Comparison of ENCODE assay signal across 7 cellular contexts in genomic region chr22:23522642-23523251, GRCh38.
DNase-seq lines count a peak whose midpoint lies in the region; ATAC-seq lines count a peak whose summit lies in the region.

No MANE protein-coding gene starts in this region.

- H3K27me3 ChIP-seq in HUES48 (ENCODE audit: control insufficient read depth, insufficient read depth, low read length) (peaks cover 60% of the 10 kb centered on the region), iPS-18a (ENCODE audit: control insufficient read depth, insufficient read depth, low read length) (peaks cover 46% of the 10 kb centered on the region), stomach smooth muscle (ENCODE audit: control insufficient read depth in 1 of 2, insufficient read depth in 2 of 2, low read length in 2 of 2) (no peaks in the 10 kb centered on the region)

- no peaks in the 10 kb centered on the region for H3K9me3 ChIP-seq in HUES48 (ENCODE audit: control insufficient read depth, insufficient read depth, low read length)
- H3K9me3 ChIP-seq in iPS-18a (ENCODE audit: control insufficient read depth, low read depth, low read length), result no peaks in the 10 kb centered on the region
- no peaks in the 10 kb centered on the region for H3K9me3 ChIP-seq in stomach smooth muscle (ENCODE audit: control insufficient read depth in 2 of 2, low read length in 2 of 2)

- H3K36me3 ChIP-seq in HUES48 (ENCODE audit: control insufficient read depth, insufficient read depth, low read length), result no peaks in the 10 kb centered on the region
- H3K36me3 ChIP-seq in iPS-18a (ENCODE audit: control insufficient read depth, low read depth, low read length), result no peaks in the 10 kb centered on the region
- H3K36me3 ChIP-seq in stomach smooth muscle (ENCODE audit: control insufficient read depth in 2 of 2, insufficient read depth in 2 of 2, low read length in 2 of 2), result no peaks in the 10 kb centered on the region

- peaks cover 10% of the 10 kb centered on the region for H3K4me1 ChIP-seq in HUES48 (ENCODE audit: control insufficient read depth, insufficient read depth, low read length)
- peaks cover 13% of the 10 kb centered on the region for H3K4me1 ChIP-seq in iPS-18a (ENCODE audit: control insufficient read depth, low read depth, low read length)
- peaks cover 53% of the 10 kb centered on the region for H3K4me1 ChIP-seq in stomach smooth muscle (ENCODE audit: control insufficient read depth, insufficient read depth, low read length)

- no peak overlapping the region for H3K9ac ChIP-seq in HUES48 (ENCODE audit: low read depth, low read length)
- peak overlapping the region; percentile 22 for H3K9ac ChIP-seq in iPS-18a (ENCODE audit: low read length)
- H3K9ac ChIP-seq in stomach smooth muscle (ENCODE audit: low read length in 2 of 2), result peak overlapping the region; percentile 65 to 71

- H3K27ac ChIP-seq in HUES48 (ENCODE audit: low read depth, low read length) (peak overlapping the region; percentile 31), iPS-18a (ENCODE audit: low read length) (no peak overlapping the region), stomach smooth muscle (ENCODE audit: low read length) (peak overlapping the region; percentile 97)

- H3K4me3 ChIP-seq in HUES48 (ENCODE audit: low read depth, low read length) (peak overlapping the region; percentile 47; the same call in 1 of the 2 replicates), iPS-18a (ENCODE audit: low read length) (peak overlapping the region; percentile 55), stomach smooth muscle (ENCODE audit: low read length in 2 of 2) (peak overlapping the region in 1 of 2 donors; percentile 22)

- ATAC-seq in HG02759 (IDR thresholded peaks at IDR 0.05; ENCODE audit: unreplicated experiment) (no peak), HG03045 (IDR thresholded peaks at IDR 0.05; ENCODE audit: unreplicated experiment) (no peak)

- DNase-seq in amniotic epithelial cell (ENCODE audit: low read depth) (peak; percentile 22), superior temporal gyrus (ENCODE audit: extremely low spot score) (no peak)
